In genomic region chr1:150976879-150977694, GRCh38 we compare ENCODE assay signal across 1 cellular context.
A peak's percentile ranks its signal among the peaks of the same experiment; 100 is the strongest.
TF ChIP-seq lines count a peak whose summit lies in the region.

No MANE protein-coding gene starts in this region.

TF ChIP-seq in HEK293, 187 proteins besides CTCF, POLR2A, EP300 and RAD21 (continued from another document and continues in another):
- TF ChIP-seq ZNF26 (tag by site-specific recombination; IDR thresholded peaks at IDR 0.05), result no peak
- TF ChIP-seq ZNF555 (tag by site-specific recombination; conservative IDR thresholded peaks at IDR 0.05), result no peak
- 0 out of 2 replicates have a peak, but pooled peaks have one; percentile 45 for TF ChIP-seq ZBTB10 (tag by site-specific recombination; IDR thresholded peaks at IDR 0.05)
- no peak for TF ChIP-seq ZNF768 (tag by site-specific recombination; IDR thresholded peaks at IDR 0.05)
- TF ChIP-seq ZNF398 (tag by site-specific recombination; IDR thresholded peaks at IDR 0.05), result peak; percentile 60; the same call in 1 of the 2 replicates
- no peak for TF ChIP-seq ZNF660 (tag by site-specific recombination; IDR thresholded peaks at IDR 0.05)
- no peak for TF ChIP-seq SALL2 (tag by site-specific recombination; IDR thresholded peaks at IDR 0.05; ENCODE audit: borderline replicate concordance)
- TF ChIP-seq ZFP69B (tag by site-specific recombination; IDR thresholded peaks at IDR 0.05), result 0 out of 2 replicates have a peak, but pooled peaks have one; percentile 13
- TF ChIP-seq ZNF585B (tag by site-specific recombination; IDR thresholded peaks at IDR 0.05), result no peak
- TF ChIP-seq SP7 (tag by site-specific recombination; IDR thresholded peaks at IDR 0.05), result no peak; the same call in 1 of the 2 replicates
- TF ChIP-seq ZNF624 (tag by site-specific recombination; IDR thresholded peaks at IDR 0.05), result no peak
- TF ChIP-seq ZNF266 (tag by site-specific recombination; IDR thresholded peaks at IDR 0.05; ENCODE audit: low read depth), result no peak
- TF ChIP-seq REPIN1 (tag by site-specific recombination; IDR thresholded peaks at IDR 0.05; ENCODE audit: low read depth), result no peak; the same call in 1 of the 2 replicates
- no peak for TF ChIP-seq ZNF596 (tag by site-specific recombination; IDR thresholded peaks at IDR 0.05)
- TF ChIP-seq, protein P1, sequence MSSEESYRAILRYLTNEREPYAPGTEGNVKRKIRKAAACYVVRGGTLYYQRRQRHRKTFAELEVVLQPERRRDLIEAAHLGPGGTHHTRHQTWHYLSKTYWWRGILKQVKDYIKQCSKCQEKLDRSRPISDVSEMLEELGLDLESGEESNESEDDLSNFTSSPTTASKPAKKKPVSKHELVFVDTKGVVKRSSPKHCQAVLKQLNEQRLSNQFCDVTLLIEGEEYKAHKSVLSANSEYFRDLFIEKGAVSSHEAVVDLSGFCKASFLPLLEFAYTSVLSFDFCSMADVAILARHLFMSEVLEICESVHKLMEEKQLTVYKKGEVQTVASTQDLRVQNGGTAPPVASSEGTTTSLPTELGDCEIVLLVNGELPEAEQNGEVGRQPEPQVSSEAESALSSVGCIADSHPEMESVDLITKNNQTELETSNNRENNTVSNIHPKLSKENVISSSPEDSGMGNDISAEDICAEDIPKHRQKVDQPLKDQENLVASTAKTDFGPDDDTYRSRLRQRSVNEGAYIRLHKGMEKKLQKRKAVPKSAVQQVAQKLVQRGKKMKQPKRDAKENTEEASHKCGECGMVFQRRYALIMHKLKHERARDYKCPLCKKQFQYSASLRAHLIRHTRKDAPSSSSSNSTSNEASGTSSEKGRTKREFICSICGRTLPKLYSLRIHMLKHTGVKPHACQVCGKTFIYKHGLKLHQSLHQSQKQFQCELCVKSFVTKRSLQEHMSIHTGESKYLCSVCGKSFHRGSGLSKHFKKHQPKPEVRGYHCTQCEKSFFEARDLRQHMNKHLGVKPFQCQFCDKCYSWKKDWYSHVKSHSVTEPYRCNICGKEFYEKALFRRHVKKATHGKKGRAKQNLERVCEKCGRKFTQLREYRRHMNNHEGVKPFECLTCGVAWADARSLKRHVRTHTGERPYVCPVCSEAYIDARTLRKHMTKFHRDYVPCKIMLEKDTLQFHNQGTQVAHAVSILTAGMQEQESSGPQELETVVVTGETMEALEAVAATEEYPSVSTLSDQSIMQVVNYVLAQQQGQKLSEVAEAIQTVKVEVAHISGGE (tag by site-specific recombination; conservative IDR thresholded peaks at IDR 0.05; ENCODE audit: low read depth), result 0 out of 2 replicates have a peak, but pooled peaks have one; percentile 13
- TF ChIP-seq ZFP3 (tag by site-specific recombination; IDR thresholded peaks at IDR 0.05; ENCODE audit: low read depth), result no peak
- TF ChIP-seq, protein P2, sequence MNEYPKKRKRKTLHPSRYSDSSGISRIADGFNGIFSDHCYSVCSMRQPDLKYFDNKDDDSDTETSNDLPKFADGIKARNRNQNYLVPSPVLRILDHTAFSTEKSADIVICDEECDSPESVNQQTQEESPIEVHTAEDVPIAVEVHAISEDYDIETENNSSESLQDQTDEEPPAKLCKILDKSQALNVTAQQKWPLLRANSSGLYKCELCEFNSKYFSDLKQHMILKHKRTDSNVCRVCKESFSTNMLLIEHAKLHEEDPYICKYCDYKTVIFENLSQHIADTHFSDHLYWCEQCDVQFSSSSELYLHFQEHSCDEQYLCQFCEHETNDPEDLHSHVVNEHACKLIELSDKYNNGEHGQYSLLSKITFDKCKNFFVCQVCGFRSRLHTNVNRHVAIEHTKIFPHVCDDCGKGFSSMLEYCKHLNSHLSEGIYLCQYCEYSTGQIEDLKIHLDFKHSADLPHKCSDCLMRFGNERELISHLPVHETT (tag by site-specific recombination; IDR thresholded peaks at IDR 0.05), result no peak
- no peak for TF ChIP-seq ZNF830 (tag by site-specific recombination; IDR thresholded peaks at IDR 0.05; ENCODE audit: low read depth)
- TF ChIP-seq, protein P3, sequence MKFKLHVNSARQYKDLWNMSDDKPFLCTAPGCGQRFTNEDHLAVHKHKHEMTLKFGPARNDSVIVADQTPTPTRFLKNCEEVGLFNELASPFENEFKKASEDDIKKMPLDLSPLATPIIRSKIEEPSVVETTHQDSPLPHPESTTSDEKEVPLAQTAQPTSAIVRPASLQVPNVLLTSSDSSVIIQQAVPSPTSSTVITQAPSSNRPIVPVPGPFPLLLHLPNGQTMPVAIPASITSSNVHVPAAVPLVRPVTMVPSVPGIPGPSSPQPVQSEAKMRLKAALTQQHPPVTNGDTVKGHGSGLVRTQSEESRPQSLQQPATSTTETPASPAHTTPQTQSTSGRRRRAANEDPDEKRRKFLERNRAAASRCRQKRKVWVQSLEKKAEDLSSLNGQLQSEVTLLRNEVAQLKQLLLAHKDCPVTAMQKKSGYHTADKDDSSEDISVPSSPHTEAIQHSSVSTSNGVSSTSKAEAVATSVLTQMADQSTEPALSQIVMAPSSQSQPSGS (tag by site-specific recombination; IDR thresholded peaks at IDR 0.05; ENCODE audit: low read depth), result no peak
- TF ChIP-seq KLF10 (tag by site-specific recombination; IDR thresholded peaks at IDR 0.05), result no peak
- 0 out of 2 replicates have a peak, but pooled peaks have one; percentile 40 for TF ChIP-seq ZNF449 (tag by site-specific recombination; IDR thresholded peaks at IDR 0.05)
- TF ChIP-seq ZNF501 (tag by site-specific recombination; IDR thresholded peaks at IDR 0.05), result peak; percentile 55; the same call in 1 of the 2 replicates
- no peak for TF ChIP-seq ZNF76 (tag by site-specific recombination; IDR thresholded peaks at IDR 0.05; ENCODE audit: borderline replicate concordance, low read depth)
- TF ChIP-seq ZBTB1 (tag by site-specific recombination; IDR thresholded peaks at IDR 0.05), result no peak
- peak; percentile 43 for TF ChIP-seq SP2 (tag by site-specific recombination; IDR thresholded peaks at IDR 0.05)
- no peak for TF ChIP-seq ZNF169 (tag by site-specific recombination; IDR thresholded peaks at IDR 0.05)
- TF ChIP-seq EGR2 (tag by site-specific recombination; IDR thresholded peaks at IDR 0.05; ENCODE audit: low read depth), result peak; percentile 56; the same call in 1 of the 2 replicates
- no peak for TF ChIP-seq YY2 (tag by site-specific recombination; IDR thresholded peaks at IDR 0.05)
- TF ChIP-seq ZIC2 (tag by site-specific recombination; IDR thresholded peaks at IDR 0.05), result no peak
- TF ChIP-seq ZXDB (tag by site-specific recombination; IDR thresholded peaks at IDR 0.05), result peak; percentile 57; the same call in 1 of the 2 replicates
- peak; percentile 42 for TF ChIP-seq GLIS1 (tag by site-specific recombination; IDR thresholded peaks at IDR 0.05)
- TF ChIP-seq ZNF792 (tag by site-specific recombination; IDR thresholded peaks at IDR 0.05), result no peak
- no peak for TF ChIP-seq KLF7 (tag by site-specific recombination; IDR thresholded peaks at IDR 0.05; ENCODE audit: borderline replicate concordance)
- no peak for TF ChIP-seq ZNF677 (tag by site-specific recombination; IDR thresholded peaks at IDR 0.05)
- peak; percentile 80 for TF ChIP-seq GLIS2 (tag by site-specific recombination; IDR thresholded peaks at IDR 0.05)
- peak; percentile 65 for TF ChIP-seq ZNF629 (tag by site-specific recombination; IDR thresholded peaks at IDR 0.05)
- TF ChIP-seq ZNF302 (tag by site-specific recombination; IDR thresholded peaks at IDR 0.05; ENCODE audit: low read depth), result 0 out of 2 replicates have a peak, but pooled peaks have one; percentile 38
- TF ChIP-seq ZNF175 (tag by site-specific recombination; IDR thresholded peaks at IDR 0.05), result no peak
- TF ChIP-seq OSR2 (tag by site-specific recombination; IDR thresholded peaks at IDR 0.05), result 0 out of 2 replicates have a peak, but pooled peaks have one; percentile 9
- no peak for TF ChIP-seq ZNF610 (tag by site-specific recombination; IDR thresholded peaks at IDR 0.05; ENCODE audit: borderline replicate concordance)
- no peak for TF ChIP-seq ZNF654 (tag by site-specific recombination; IDR thresholded peaks at IDR 0.05; ENCODE audit: low read depth)
- no peak for TF ChIP-seq ZNF274 (IDR thresholded peaks at IDR 0.05; ENCODE audit: low read length)
- no peak for TF ChIP-seq ZNF274 (tag by site-specific recombination; IDR thresholded peaks at IDR 0.05; ENCODE audit: borderline replicate concordance)
- TF ChIP-seq BCL11A (tag by site-specific recombination; IDR thresholded peaks at IDR 0.05; ENCODE audit: low read depth), result 0 out of 2 replicates have a peak, but pooled peaks have one; percentile 14
- TF ChIP-seq RBAK (tag by site-specific recombination; IDR thresholded peaks at IDR 0.05), result no peak
- TF ChIP-seq ZNF707 (tag by site-specific recombination; IDR thresholded peaks at IDR 0.05), result no peak
- TF ChIP-seq, protein P4, sequence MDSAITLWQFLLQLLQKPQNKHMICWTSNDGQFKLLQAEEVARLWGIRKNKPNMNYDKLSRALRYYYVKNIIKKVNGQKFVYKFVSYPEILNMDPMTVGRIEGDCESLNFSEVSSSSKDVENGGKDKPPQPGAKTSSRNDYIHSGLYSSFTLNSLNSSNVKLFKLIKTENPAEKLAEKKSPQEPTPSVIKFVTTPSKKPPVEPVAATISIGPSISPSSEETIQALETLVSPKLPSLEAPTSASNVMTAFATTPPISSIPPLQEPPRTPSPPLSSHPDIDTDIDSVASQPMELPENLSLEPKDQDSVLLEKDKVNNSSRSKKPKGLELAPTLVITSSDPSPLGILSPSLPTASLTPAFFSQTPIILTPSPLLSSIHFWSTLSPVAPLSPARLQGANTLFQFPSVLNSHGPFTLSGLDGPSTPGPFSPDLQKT (IDR thresholded peaks at IDR 0.05; ENCODE audit: borderline replicate concordance, low read depth, low read length), result no peak
- TF ChIP-seq ZNF704 (tag by site-specific recombination; IDR thresholded peaks at IDR 0.05), result no peak
- TF ChIP-seq, protein P5, sequence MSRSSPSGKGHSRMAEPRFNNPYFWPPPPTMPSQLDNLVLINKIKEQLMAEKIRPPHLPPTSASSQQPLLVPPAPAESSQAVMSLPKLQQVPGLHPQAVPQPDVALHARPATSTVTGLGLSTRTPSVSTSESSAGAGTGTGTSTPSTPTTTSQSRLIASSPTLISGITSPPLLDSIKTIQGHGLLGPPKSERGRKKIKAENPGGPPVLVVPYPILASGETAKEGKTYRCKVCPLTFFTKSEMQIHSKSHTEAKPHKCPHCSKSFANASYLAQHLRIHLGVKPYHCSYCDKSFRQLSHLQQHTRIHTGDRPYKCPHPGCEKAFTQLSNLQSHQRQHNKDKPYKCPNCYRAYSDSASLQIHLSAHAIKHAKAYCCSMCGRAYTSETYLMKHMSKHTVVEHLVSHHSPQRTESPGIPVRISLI (tag by site-specific recombination; IDR thresholded peaks at IDR 0.05), result peak; percentile 70; the same call in 1 of the 2 replicates
